18 cellular contexts compared by ENCODE assay signal in the genomic region with DNA sequence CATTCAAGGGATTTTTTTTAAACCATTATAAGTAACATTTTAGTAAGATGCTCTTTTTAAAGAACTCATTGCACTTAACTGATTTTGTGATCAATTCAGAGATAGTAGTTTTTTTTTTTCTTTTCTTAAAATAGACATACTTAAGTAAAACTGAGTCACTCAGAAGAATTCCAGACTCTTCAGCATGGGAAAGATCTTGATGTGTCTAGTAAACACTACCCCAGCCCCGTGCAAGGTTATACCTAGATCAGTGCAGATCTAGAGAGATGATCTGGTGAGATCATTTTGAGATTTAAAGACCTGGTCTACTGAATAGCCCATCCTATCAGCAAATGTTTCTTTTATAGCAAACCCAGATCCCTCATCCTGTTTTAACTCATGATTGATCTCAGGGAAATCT. TPM values are rescaled to one million over a fixed set of nuclear protein-coding genes. Genes with fewer than 3 reads are reported as not detected.
DNase-seq lines count a peak whose midpoint lies in the region; ATAC-seq and TF ChIP-seq lines count a peak whose summit lies in the region.
"Had no signal": no experiment of that assay in that cellular context is flagged by ENCODE, and none has a peak within 500 bp of the region (broad histone marks: within the 10 kb centered on the region; RNA-seq: fewer than 3 reads in every experiment).

No MANE protein-coding gene starts in this region.

- H3K36me3 ChIP-seq in left lung (no peaks in the 10 kb centered on the region), right atrium auricular region (no peaks in the 10 kb centered on the region), Caco-2 (ENCODE audit: control insufficient read depth, insufficient read depth, low read length) (no peaks in the 10 kb centered on the region)

- H3K4me1 ChIP-seq in left lung (peaks cover 0 to 17% of the 10 kb centered on the region in 2 donors), right atrium auricular region (peaks cover 0 to 7% of the 10 kb centered on the region in 2 donors), Caco-2 (no peaks in the 10 kb centered on the region)

- peaks cover 9% of the 10 kb centered on the region for H3K27me3 Mint-ChIP-seq in Caco-2 (ENCODE audit: insufficient read depth, unreplicated experiment)

- H3K27ac ChIP-seq in left lung (no peak overlapping the region), right atrium auricular region (peak overlapping the region in 1 of 2 donors; percentile 96)
- H3K27ac ChIP-seq: A549, GM23248 had no signal

- H3K27ac Mint-ChIP-seq in Caco-2 (ENCODE audit: unreplicated experiment) = no peak overlapping the region
- H3K27ac Mint-ChIP-seq: CD4-positive, alpha-beta memory T cell had no signal

- H3K4me1 Mint-ChIP-seq in Caco-2 (ENCODE audit: low read depth, unreplicated experiment) = no peaks in the 10 kb centered on the region

- intact Hi-C loops in left lung (cut with DNase I) (no loop called here), Caco-2 (cut with micrococcal nuclease; ENCODE audit: unreplicated experiment) (no loop called here)

- DNase-seq in EH (ENCODE audit: low read depth) (peak; percentile 52), left lung (no peak), retinal pigment epithelial cell (ENCODE audit: low read depth) (peak; percentile 37), right atrium auricular region (ENCODE audit: low spot score) (no peak), HEK293T (ENCODE audit: extremely low spot score) (no peak), Caco-2 (no peak)
- DNase-seq: 8988T; C1 segment of cervical spinal cord; CD4-positive, alpha-beta memory T cell; COR-L47; DMS153; DMS79; GM23248; H7; HCEC 1CT had no signal

- H3K9me3 ChIP-seq in left lung (no peaks in the 10 kb centered on the region), right atrium auricular region (no peaks in the 10 kb centered on the region), Caco-2 (no peaks in the 10 kb centered on the region)
- H3K9me3 ChIP-seq: A549 had no signal

- ATAC-seq in left lung = peak; percentile 66
- ATAC-seq: A549, GM12878 had no signal

- H3K27me3 ChIP-seq in left lung (peaks cover 8 to 30% of the 10 kb centered on the region in 2 donors), right atrium auricular region (no peaks in the 10 kb centered on the region), Caco-2 (replicated peaks; ENCODE audit: control insufficient read depth, insufficient read depth, low read length) (no peaks in the 10 kb centered on the region)

- no peak overlapping the region for H3K4me3 Mint-ChIP-seq in Caco-2 (ENCODE audit: unreplicated experiment)
- H3K4me3 Mint-ChIP-seq: CD4-positive, alpha-beta memory T cell had no signal

- H3K36me3 Mint-ChIP-seq in Caco-2 (ENCODE audit: insufficient read depth, unreplicated experiment) = no peaks in the 10 kb centered on the region
- H3K36me3 Mint-ChIP-seq: CD4-positive, alpha-beta memory T cell had no signal

- POLR2A ChIA-PET in HEK293T (lab: Yijun Ruan, JAX) = no interaction called here
- POLR2A ChIA-PET in Caco-2 (lab: Charles Lee) = no interaction called here

- H3K4me3 ChIP-seq in left lung (no peak overlapping the region), retinal pigment epithelial cell (ENCODE audit: low read length) (no peak overlapping the region), right atrium auricular region (no peak overlapping the region), Caco-2 (ENCODE audit: low read depth, low read length) (no peak overlapping the region)
- H3K4me3 ChIP-seq: A549, GM12878, GM23248 had no signal

- BruUV-seq in Caco-2 (replicated peaks; lab: Mats Ljungman, UMichigan) = no TSS peak

- TF ChIP-seq CTCF in left lung (IDR thresholded peaks at IDR 0.05) = no peak
- TF ChIP-seq CTCF in retinal pigment epithelial cell (conservative IDR thresholded peaks at IDR 0.05; ENCODE audit: low read depth, low read length) = no peak
- TF ChIP-seq CTCF in right atrium auricular region (IDR thresholded peaks at IDR 0.05) = no peak
- TF ChIP-seq CTCF in Caco-2 (IDR thresholded peaks at IDR 0.05; ENCODE audit: insufficient read depth in 1 of 2, low read depth in 1 of 2, low read length in 1 of 2, severe bottlenecking in 1 of 2, unreplicated experiment in 1 of 2) = no peak

- CTCF ChIA-PET in HEK293T (lab: Yijun Ruan, JAX) (no interaction called here), Caco-2 (lab: Charles Lee) (no interaction called here)

- no peaks in the 10 kb centered on the region for H3K9me3 Mint-ChIP-seq in Caco-2 (ENCODE audit: unreplicated experiment)
- H3K9me3 Mint-ChIP-seq: CD4-positive, alpha-beta memory T cell had no signal

TF ChIP-seq in HEK293T, 16 proteins besides CTCF, POLR2A, EP300 and RAD21:
- TF ChIP-seq BHLHE40 (IDR thresholded peaks at IDR 0.05; ENCODE audit: borderline replicate concordance) (no peak), L3MBTL2 (conservative IDR thresholded peaks at IDR 0.05) (no peak), ZNF384 (IDR thresholded peaks at IDR 0.05) (no peak), TARDBP (IDR thresholded peaks at IDR 0.05) (no peak), SP1 (IDR thresholded peaks at IDR 0.05) (no peak), SUZ12 (IDR thresholded peaks at IDR 0.05) (no peak), FOXA1 (IDR thresholded peaks at IDR 0.05) (no peak), FOXK2 (IDR thresholded peaks at IDR 0.05) (no peak), CTBP1 (IDR thresholded peaks at IDR 0.05; ENCODE audit: borderline replicate concordance) (no peak), NFRKB (IDR thresholded peaks at IDR 0.05) (no peak), LEF1 (IDR thresholded peaks at IDR 0.05; ENCODE audit: borderline replicate concordance) (no peak), FOXM1 (IDR thresholded peaks at IDR 0.05; ENCODE audit: borderline replicate concordance) (no peak), ELF4 (IDR thresholded peaks at IDR 0.05) (no peak), ARNT (IDR thresholded peaks at IDR 0.05) (no peak)

RNA-seq across cellular contexts. Expression of gene ADRB1, which starts 8.6 kb away (rescaled TPM):
- total RNA-seq in left lung (10 to 100 TPM; 11.7 to 15.4 TPM), right atrium auricular region (10 to 100 TPM; 32.8 to 49.8 TPM), Caco-2 (2022) (2.1 and 2.3 TPM in 2 replicates)
- total RNA-seq: CD4-positive, alpha-beta memory T cell; Daoy; GM23248 had no signal

Comparison
In these comparisons a context has a peak if more than half of its experiments do, and no peak if none do; other contexts are left out.
1. DNase-seq: peak in EH (single experiment) and retinal pigment epithelial cell (single experiment); none in left lung (0 of 2), right atrium auricular region (single experiment), HEK293T (single experiment) and Caco-2 (0 of 2).